ENCODE assay signal across 26 cellular contexts in genomic region chr6:160375561-160375949, GRCh38. TPM values are rescaled to one million over a fixed set of nuclear protein-coding genes. Genes with fewer than 3 reads are reported as not detected.
"Had no signal": no experiment of that assay in that cellular context is flagged by ENCODE, and none has a peak within 500 bp of the region (broad histone marks: within the 10 kb centered on the region; RNA-seq: fewer than 3 reads in every experiment).

No MANE protein-coding gene starts in this region.

- H3K27ac ChIP-seq: body of pancreas, epithelial cell of prostate, esophagus squamous epithelium had no signal

- H3K9me3 ChIP-seq: body of pancreas had no signal

- H3K4me1 Mint-ChIP-seq: activated CD4-positive, alpha-beta T cell treated with anti-CD3 and anti-CD28 coated beads, Interleukin-2, amount 10 ng/mL, durations not matched to agents 24 days and 14 days; activated CD8-positive, alpha-beta memory T cell treated with anti-CD3 and anti-CD28 coated beads, Interleukin-2, amount 10 ng/mL, durations not matched to agents 7 days and 5 days; activated naive CD4-positive, alpha-beta T cell treated with anti-CD3 and anti-CD28 coated beads, Interleukin-2, amount 50 U/mL, for 24 hours; activated naive CD8-positive, alpha-beta T cell treated with anti-CD3 and anti-CD28 coated beads for 36 hours; activated naive CD8-positive, alpha-beta T cell treated with anti-CD3 and anti-CD28 coated beads, Interleukin-2, amount 50 U/mL, for 24 hours; WTC11 had no signal

- H3K27ac Mint-ChIP-seq: activated CD4-positive, alpha-beta memory T cell treated with anti-CD3 and anti-CD28 coated beads for 36 hours; activated CD4-positive, alpha-beta T cell treated with anti-CD3 and anti-CD28 coated beads, Interleukin-2, amount 10 ng/mL, durations not matched to agents 24 days and 14 days; activated CD8-positive, alpha-beta memory T cell treated with anti-CD3 and anti-CD28 coated beads, Interleukin-2, amount 10 ng/mL, durations not matched to agents 7 days and 5 days; activated CD8-positive, alpha-beta T cell treated with anti-CD3 and anti-CD28 coated beads, Interleukin-2, amount 10 ng/mL, durations not matched to agents 7 days and 5 days; activated naive CD4-positive, alpha-beta T cell treated with anti-CD3 and anti-CD28 coated beads for 36 hours; activated naive CD4-positive, alpha-beta T cell treated with anti-CD3 and anti-CD28 coated beads, Interleukin-2, amount 50 U/mL, for 24 hours; activated naive CD8-positive, alpha-beta T cell treated with anti-CD3 and anti-CD28 coated beads for 36 hours; activated naive CD8-positive, alpha-beta T cell treated with anti-CD3 and anti-CD28 coated beads, Interleukin-2, amount 50 U/mL, for 24 hours; activated T-helper 1 cell treated with anti-CD3 and anti-CD28 coated beads, Interleukin-12 subunit alpha, Interleukin-12 subunit beta, Interleukin-2, Interleukin-4 antibody, amounts not matched to agents 30 ng/mL and 10 ng/mL and 1 ng/mL, durations not matched to agents 14 hours and 24 hours and 36 hours; activated T-helper 2 cell treated with anti-CD3 and anti-CD28 coated beads, Interferon-gamma antibody, Interleukin-2, Interleukin-4, amounts not matched to agents 10 μg/mL and 5 μg/mL and 100 μg/mL, durations not matched to agents 14 hours and 24 hours and 36 hours had no signal

- DNase-seq: activated CD4-positive, alpha-beta memory T cell treated with anti-CD3 and anti-CD28 coated beads for 36 hours; activated CD4-positive, alpha-beta T cell treated with anti-CD3 and anti-CD28 coated beads, Interleukin-2, amount 10 ng/mL, durations not matched to agents 24 days and 14 days; activated CD8-positive, alpha-beta memory T cell treated with anti-CD3 and anti-CD28 coated beads, Interleukin-2, amount 10 ng/mL, durations not matched to agents 7 days and 5 days; activated CD8-positive, alpha-beta memory T cell treated with anti-CD3 and anti-CD28 coated beads, Interleukin-2, amount 50 U/mL, for 4 hours; activated CD8-positive, alpha-beta T cell treated with anti-CD3 and anti-CD28 coated beads, Interleukin-2, amount 10 ng/mL, durations not matched to agents 7 days and 5 days; activated effector memory CD4-positive, alpha-beta T cell treated with anti-CD3 and anti-CD28 coated beads, Interleukin-2, amount 50 U/mL, for 16 hours; activated naive CD4-positive, alpha-beta T cell treated with anti-CD3 and anti-CD28 coated beads for 36 hours; activated naive CD8-positive, alpha-beta T cell treated with anti-CD3 and anti-CD28 coated beads for 36 hours; activated naive CD8-positive, alpha-beta T cell treated with anti-CD3 and anti-CD28 coated beads, Interleukin-2, amount 50 U/mL, for 24 hours; activated T-cell treated with anti-CD3 and anti-CD28 coated beads, Interleukin-2, amount 50 U/mL, for 1 hour; activated T-cell treated with anti-CD3 and anti-CD28 coated beads, Interleukin-2, amount 50 U/mL, for 48 hours; body of pancreas; caudate nucleus; effector CD8-positive, alpha-beta T cell; esophagus squamous epithelium; head of caudate nucleus; T-helper 2 cell had no signal

- H3K9me3 Mint-ChIP-seq: activated CD4-positive, alpha-beta memory T cell treated with anti-CD3 and anti-CD28 coated beads for 36 hours; activated naive CD4-positive, alpha-beta T cell treated with anti-CD3 and anti-CD28 coated beads for 36 hours; activated naive CD4-positive, alpha-beta T cell treated with anti-CD3 and anti-CD28 coated beads, Interleukin-2, amount 50 U/mL, for 24 hours; activated naive CD8-positive, alpha-beta T cell treated with anti-CD3 and anti-CD28 coated beads for 36 hours; activated T-helper 2 cell treated with anti-CD3 and anti-CD28 coated beads, Interferon-gamma antibody, Interleukin-2, Interleukin-4, amounts not matched to agents 10 μg/mL and 5 μg/mL and 100 μg/mL, durations not matched to agents 14 hours and 24 hours and 36 hours had no signal

- H3K4me1 ChIP-seq: body of pancreas had no signal

- H3K4me3 Mint-ChIP-seq: activated CD4-positive, alpha-beta memory T cell treated with anti-CD3 and anti-CD28 coated beads for 36 hours; activated CD4-positive, alpha-beta T cell treated with anti-CD3 and anti-CD28 coated beads, Interleukin-2, amount 10 ng/mL, durations not matched to agents 24 days and 14 days; activated CD8-positive, alpha-beta memory T cell treated with anti-CD3 and anti-CD28 coated beads, Interleukin-2, amount 10 ng/mL, durations not matched to agents 7 days and 5 days; activated CD8-positive, alpha-beta T cell treated with anti-CD3 and anti-CD28 coated beads, Interleukin-2, amount 10 ng/mL, durations not matched to agents 7 days and 5 days; activated naive CD4-positive, alpha-beta T cell treated with anti-CD3 and anti-CD28 coated beads for 36 hours; activated naive CD4-positive, alpha-beta T cell treated with anti-CD3 and anti-CD28 coated beads, Interleukin-2, amount 50 U/mL, for 24 hours; activated naive CD8-positive, alpha-beta T cell treated with anti-CD3 and anti-CD28 coated beads for 36 hours; activated naive CD8-positive, alpha-beta T cell treated with anti-CD3 and anti-CD28 coated beads, Interleukin-2, amount 50 U/mL, for 24 hours; activated T-helper 1 cell treated with anti-CD3 and anti-CD28 coated beads, Interleukin-12 subunit alpha, Interleukin-12 subunit beta, Interleukin-2, Interleukin-4 antibody, amounts not matched to agents 30 ng/mL and 10 ng/mL and 1 ng/mL, durations not matched to agents 14 hours and 24 hours and 36 hours; WTC11 had no signal

- ATAC-seq: activated CD8-positive, alpha-beta memory T cell treated with anti-CD3 and anti-CD28 coated beads, Interleukin-2, amount 10 ng/mL, durations not matched to agents 7 days and 5 days; activated CD8-positive, alpha-beta T cell treated with anti-CD3 and anti-CD28 coated beads, Interleukin-2, amount 10 ng/mL, durations not matched to agents 7 days and 5 days; activated naive CD8-positive, alpha-beta T cell treated with anti-CD3 and anti-CD28 coated beads, Interleukin-2, amount 50 U/mL, for 24 hours; body of pancreas; WTC11 had no signal

- H3K27me3 ChIP-seq: body of pancreas, esophagus squamous epithelium had no signal

- H3K36me3 ChIP-seq: esophagus squamous epithelium had no signal

- H3K4me3 ChIP-seq: body of pancreas, esophagus squamous epithelium had no signal

- H3K36me3 Mint-ChIP-seq: activated CD4-positive, alpha-beta memory T cell treated with anti-CD3 and anti-CD28 coated beads for 36 hours; activated CD8-positive, alpha-beta memory T cell treated with anti-CD3 and anti-CD28 coated beads, Interleukin-2, amount 10 ng/mL, durations not matched to agents 7 days and 5 days; activated naive CD4-positive, alpha-beta T cell treated with anti-CD3 and anti-CD28 coated beads, Interleukin-2, amount 50 U/mL, for 24 hours; activated naive CD8-positive, alpha-beta T cell treated with anti-CD3 and anti-CD28 coated beads for 36 hours had no signal

RNA-seq across cellular contexts. Expression of gene SLC22A3, which starts 27.4 kb away (rescaled TPM):
- total RNA-seq: activated CD4-positive, alpha-beta memory T cell treated with anti-CD3 and anti-CD28 coated beads for 36 hours; activated CD4-positive, alpha-beta T cell treated with anti-CD3 and anti-CD28 coated beads, Interleukin-2, amount 10 ng/mL, durations not matched to agents 24 days and 14 days; activated CD8-positive, alpha-beta memory T cell treated with anti-CD3 and anti-CD28 coated beads for 36 hours; activated CD8-positive, alpha-beta memory T cell treated with anti-CD3 and anti-CD28 coated beads, Interleukin-2, amount 10 ng/mL, durations not matched to agents 7 days and 5 days; activated CD8-positive, alpha-beta T cell treated with anti-CD3 and anti-CD28 coated beads, Interleukin-2, amount 10 ng/mL, durations not matched to agents 7 days and 5 days; activated naive CD4-positive, alpha-beta T cell treated with anti-CD3 and anti-CD28 coated beads for 36 hours; activated naive CD8-positive, alpha-beta T cell treated with anti-CD3 and anti-CD28 coated beads for 36 hours; activated T-helper 1 cell treated with anti-CD3 and anti-CD28 coated beads, Interleukin-12 subunit alpha, Interleukin-12 subunit beta, Interleukin-2, Interleukin-4 antibody, amounts not matched to agents 30 ng/mL and 10 ng/mL and 1 ng/mL, durations not matched to agents 14 hours and 24 hours and 36 hours; activated T-helper 2 cell treated with anti-CD3 and anti-CD28 coated beads, Interferon-gamma antibody, Interleukin-2, Interleukin-4, amounts not matched to agents 10 μg/mL and 5 μg/mL and 100 μg/mL, durations not matched to agents 14 hours and 24 hours and 36 hours; dermis microvascular lymphatic vessel endothelial cell; endothelial cell of umbilical vein; T-helper 1 cell treated with Interleukin-12 subunit alpha and Interleukin-12 subunit beta and Interleukin-4 antibody, amounts not matched to agents 30 ng/mL and 1 ng/mL, for 36 hours had no signal
- polyA plus RNA-seq: endothelial cell of umbilical vein had no signal
